9 cellular contexts compared by ENCODE assay signal in genomic region chr4:25970691-25971427, GRCh38. TPM values are rescaled to one million over a fixed set of nuclear protein-coding genes. Genes with fewer than 3 reads are reported as not detected.
DNase-seq lines count a peak whose midpoint lies in the region; ATAC-seq and TF ChIP-seq lines count a peak whose summit lies in the region.
"Had no signal": no experiment of that assay in that cellular context is flagged by ENCODE, and none has a peak within 500 bp of the region (broad histone marks: within the 10 kb centered on the region; RNA-seq: fewer than 3 reads in every experiment).

No MANE protein-coding gene starts in this region.

- no peak for TF ChIP-seq CTCF in hepatocyte (IDR thresholded peaks at IDR 0.05; ENCODE audit: poor library complexity)

- H3K79me2 ChIP-seq in hepatocyte = no peaks in the 10 kb centered on the region

- H3K4me2 ChIP-seq in hepatocyte = no peak overlapping the region

- ATAC-seq in activated naive CD4-positive, alpha-beta T cell treated with anti-CD3 and anti-CD28 coated beads, Interleukin-2, amount 50 U/mL, for 72 hours = no peak

- no peaks in the 10 kb centered on the region for H3K9me2 ChIP-seq in hepatocyte (replicated peaks; ENCODE audit: insufficient read depth)

- H3K36me3 Mint-ChIP-seq in activated naive CD4-positive, alpha-beta T cell treated with anti-CD3 and anti-CD28 coated beads, Interleukin-2, amount 50 U/mL, for 72 hours = no peaks in the 10 kb centered on the region

- H3K4me1 ChIP-seq in HUES48 (ENCODE audit: control insufficient read depth, insufficient read depth, low read length) = peaks cover 6% of the 10 kb centered on the region; the same call in 1 of the 2 replicates
- H3K4me1 ChIP-seq in hepatocyte (ENCODE audit: insufficient read depth) = peaks cover 11% of the 10 kb centered on the region

- H3K9me3 ChIP-seq in HUES48 (ENCODE audit: control insufficient read depth, insufficient read depth, low read length) (no peaks in the 10 kb centered on the region), hepatocyte (ENCODE audit: low read depth) (no peaks in the 10 kb centered on the region)

- no peaks in the 10 kb centered on the region for H3K9me3 Mint-ChIP-seq in activated naive CD4-positive, alpha-beta T cell treated with anti-CD3 and anti-CD28 coated beads, Interleukin-2, amount 50 U/mL, for 72 hours

- no peak overlapping the region for H3K9ac ChIP-seq in HUES48 (ENCODE audit: low read depth, low read length)

- H3K27me3 ChIP-seq in HUES48 (ENCODE audit: control insufficient read depth, insufficient read depth, low read length) = no peaks in the 10 kb centered on the region
- no peaks in the 10 kb centered on the region for H3K27me3 ChIP-seq in hepatocyte

- DNase-seq in amniotic epithelial cell (ENCODE audit: low read depth) = peak; percentile 65
- peak; percentile 50 for DNase-seq in hepatocyte (ENCODE audit: low spot score)
- DNase-seq in retina = peak; percentile 22
- DNase-seq in activated naive CD4-positive, alpha-beta T cell treated with anti-CD3 and anti-CD28 coated beads, Interleukin-2, amount 50 U/mL, for 72 hours (ENCODE audit: low spot score in 2 of 2) = no peak
- DNase-seq in posterior vena cava (ENCODE audit: low spot score) = no peak
- DNase-seq in activated gamma-delta T cell treated with Interleukin-2 at 50 U/mL for 16 hours = no peak
- DNase-seq in activated CD4-positive, CD25-positive, alpha-beta regulatory T cell treated with anti-CD3 and anti-CD28 coated beads, Interleukin-2, amount 50 U/mL, for 72 hours = no peak
- DNase-seq: NCI-H1105 had no signal

- H3K27ac ChIP-seq in HUES48 (ENCODE audit: low read depth, low read length) (peak overlapping the region; percentile 72), hepatocyte (peak overlapping the region; percentile 21)

- intact Hi-C loops in posterior vena cava (cut with DNase I) = no loop called here

- H3K4me3 ChIP-seq in HUES48 (ENCODE audit: low read depth, low read length) (no peak overlapping the region), hepatocyte (no peak overlapping the region)

- H2AFZ ChIP-seq in hepatocyte = no peak overlapping the region

- H3K27ac Mint-ChIP-seq in activated naive CD4-positive, alpha-beta T cell treated with anti-CD3 and anti-CD28 coated beads, Interleukin-2, amount 50 U/mL, for 72 hours = no peak overlapping the region

- no peaks in the 10 kb centered on the region for H4K20me1 ChIP-seq in hepatocyte (ENCODE audit: insufficient read depth, poor library complexity, severe bottlenecking)

- WGBS in hepatocyte (ENCODE audit: low lambda C conversion rate, missing lambda C conversion rate) = 71% methylated on average over 6 of the region's 6 CpGs

- no peaks in the 10 kb centered on the region for H3K36me3 ChIP-seq in HUES48 (ENCODE audit: control insufficient read depth, insufficient read depth, low read length)
- H3K36me3 ChIP-seq in hepatocyte (replicated peaks; ENCODE audit: insufficient read depth, low read depth) = no peaks in the 10 kb centered on the region

RNA-seq across cellular contexts. Expression of gene SMIM20, which starts 56.8 kb away (rescaled TPM):
- total RNA-seq in hepatocyte = 54.5 and 60.0 TPM in 2 replicates
- polyA plus RNA-seq in hepatocyte = 40.8 and 55.8 TPM in 2 replicates
- 10 to 100 TPM; 19.7 to 21.3 TPM for total RNA-seq in activated naive CD4-positive, alpha-beta T cell treated with anti-CD3 and anti-CD28 coated beads, Interleukin-2, amount 50 U/mL, for 72 hours
- total RNA-seq in posterior vena cava = 10 to 100 TPM; 19.5 to 22.8 TPM

Comparison
In these comparisons a context has a peak if more than half of its experiments do, and no peak if none do; other contexts are left out.
1. DNase-seq: peak in amniotic epithelial cell (single experiment), hepatocyte (single experiment) and retina (single experiment); none in activated naive CD4-positive, alpha-beta T cell treated with anti-CD3 and anti-CD28 coated beads, Interleukin-2, amount 50 U/mL, for 72 hours (0 of 2), posterior vena cava (single experiment), activated gamma-delta T cell treated with Interleukin-2 at 50 U/mL for 16 hours (single experiment) and activated CD4-positive, CD25-positive, alpha-beta regulatory T cell treated with anti-CD3 and anti-CD28 coated beads, Interleukin-2, amount 50 U/mL, for 72 hours (single experiment).